ENCODE assay signal across 8 cellular contexts in the genomic region with DNA sequence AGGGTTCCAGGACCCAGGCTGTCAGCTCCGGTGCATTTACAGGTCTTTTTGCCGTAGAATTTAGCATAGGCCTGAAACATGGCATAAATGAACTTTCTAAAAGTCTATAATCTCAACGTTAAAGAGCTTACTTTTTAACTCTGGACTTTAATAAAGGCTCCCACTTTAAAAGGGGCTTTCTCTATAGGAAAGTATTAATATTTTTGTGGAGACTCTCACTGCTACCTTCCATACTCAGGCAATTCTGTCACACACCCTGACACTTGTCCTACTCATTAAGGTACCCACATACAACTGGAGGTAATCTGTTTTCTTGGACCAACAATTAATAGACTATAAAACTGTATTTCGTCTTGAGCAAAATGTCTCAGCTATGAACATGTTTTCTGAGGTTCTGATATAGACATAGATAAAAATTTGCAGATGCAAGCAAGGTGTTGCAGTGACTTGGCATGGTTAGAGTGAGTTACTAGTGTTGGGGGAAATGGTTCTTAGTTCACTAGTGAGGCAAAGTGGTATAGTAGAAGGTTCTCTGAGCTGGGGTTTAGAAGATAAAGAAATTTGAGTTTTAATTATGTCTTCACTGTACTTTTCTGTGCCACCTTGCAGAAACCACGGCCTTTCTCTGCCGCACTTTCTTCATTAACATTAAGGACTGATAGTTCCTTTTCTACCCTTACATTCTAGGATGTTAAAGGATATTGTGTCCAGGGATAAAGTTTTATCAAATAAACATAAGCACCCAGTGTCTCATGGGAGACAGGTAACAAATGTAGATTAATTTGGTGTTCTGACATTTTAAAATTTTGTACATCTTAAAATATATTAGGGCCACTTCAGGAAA. TPM values are rescaled to one million over a fixed set of nuclear protein-coding genes. Genes with fewer than 3 reads are reported as not detected.
DNase-seq lines count a peak whose midpoint lies in the region; ATAC-seq, FAIRE-seq and TF ChIP-seq lines count a peak whose summit lies in the region.

No MANE protein-coding gene starts in this region.

- peak overlapping the region; percentile 89 for H3K27ac Mint-ChIP-seq in activated CD4-positive, alpha-beta T cell treated with anti-CD3 and anti-CD28 coated beads, Interleukin-2, amount 10 ng/mL, durations not matched to agents 7 days and 5 days

- WGBS in adrenal gland, 4 donors: 39 to 46% (median 42%) methylated on average over 6 of the region's 6 CpGs
- 47% methylated on average over 6 of the region's 6 CpGs for WGBS in liver
- 44 to 46% methylated on average over 6 of the region's 6 CpGs for WGBS in thyroid gland, 2 donors

- intact Hi-C loops in adrenal gland (cut with DNase I): loop anchor here (10.0 kb wide), 2 partner anchors 51 to 91 kb away; partner anchors contain the start of gene GPD2 (in 1 of the 2)
- intact Hi-C loops in thyroid gland (cut with DNase I): loop anchor here (10.0 kb wide), 1 partner anchor 51 kb away; no protein-coding TSS in a partner anchor

- TF ChIP-seq RAD21 in liver (IDR thresholded peaks at IDR 0.05): no peak

- H3K9ac ChIP-seq in liver (ENCODE audit: low read depth in 1 of 2, low read length in 2 of 2): peak overlapping the region; percentile 60 to 91

- H3K4me1 Mint-ChIP-seq in activated CD4-positive, alpha-beta T cell treated with anti-CD3 and anti-CD28 coated beads, Interleukin-2, amount 10 ng/mL, durations not matched to agents 7 days and 5 days: peaks cover 45% of the 10 kb centered on the region

- no peaks in the 10 kb centered on the region for H3K9me3 Mint-ChIP-seq in activated CD4-positive, alpha-beta T cell treated with anti-CD3 and anti-CD28 coated beads, Interleukin-2, amount 10 ng/mL, durations not matched to agents 7 days and 5 days

- no peaks in the 10 kb centered on the region for H3K27me3 Mint-ChIP-seq in activated CD4-positive, alpha-beta T cell treated with anti-CD3 and anti-CD28 coated beads, Interleukin-2, amount 10 ng/mL, durations not matched to agents 7 days and 5 days

- no peak for TF ChIP-seq POLR2A in adrenal gland (IDR thresholded peaks at IDR 0.05)
- TF ChIP-seq POLR2A in thyroid gland (IDR thresholded peaks at IDR 0.05): no peak
- no peak for TF ChIP-seq POLR2A in H54 (IDR thresholded peaks at IDR 0.05; ENCODE audit: low read depth, low read length)

- H3K4me3 ChIP-seq in adrenal gland (peak overlapping the region in 3 of 4 donors; percentile 46 to 100 (median 81)), liver (ENCODE audit: low read depth in 1 of 3, low read length in 3 of 3) (peak overlapping the region; percentile 68 to 98 (median 71)), thyroid gland (replicated peaks in 1 of 3) (peak overlapping the region in 2 of 3 donors; percentile 52 to 87)

- H3K4me3 Mint-ChIP-seq in activated CD4-positive, alpha-beta T cell treated with anti-CD3 and anti-CD28 coated beads, Interleukin-2, amount 10 ng/mL, durations not matched to agents 7 days and 5 days: peak overlapping the region; percentile 70

- POLR2A ChIA-PET in activated CD4-positive, alpha-beta T cell treated with anti-CD3 and anti-CD28 coated beads, Interleukin-2, amount 10 ng/mL, durations not matched to agents 7 days and 5 days (lab: Charles Lee): interaction anchor here (0.7 to 1.0 kb wide), 2 partner anchors 9 to 179 kb away, joined by 3 to 6 read pairs; no protein-coding TSS in a partner anchor

- H3K36me3 ChIP-seq in adrenal gland (replicated peaks in 1 of 2) (no peaks in the 10 kb centered on the region), liver (ENCODE audit: control insufficient read depth in 4 of 4, insufficient read depth in 3 of 4, low read depth in 1 of 4, low read length in 3 of 4) (no peaks in the 10 kb centered on the region), thyroid gland (no peaks in the 10 kb centered on the region)

- H3K27ac ChIP-seq in adrenal gland (peak overlapping the region in 4 of 5 donors; percentile 100), liver (ENCODE audit: low read depth in 1 of 2, low read length in 2 of 2) (peak overlapping the region; percentile 86 to 92), thyroid gland (peak overlapping the region; percentile 100)

- FAIRE-seq in H54 (lab: Jason Lieb, UNC): no peak

- TF ChIP-seq CTCF in adrenal gland (IDR thresholded peaks at IDR 0.05) (no peak), liver (IDR thresholded peaks at IDR 0.05; ENCODE audit: low read depth, low read length, missing input control) (no peak), thyroid gland (IDR thresholded peaks at IDR 0.05) (no peak)

- CTCF ChIA-PET in activated CD4-positive, alpha-beta T cell treated with anti-CD3 and anti-CD28 coated beads, Interleukin-2, amount 10 ng/mL, durations not matched to agents 7 days and 5 days (lab: Charles Lee): interaction anchor here (0.8 to 2.4 kb wide), 3 partner anchors 9 to 246 kb away, joined by 3 to 12 read pairs (median 5); no protein-coding TSS in a partner anchor

- no peaks in the 10 kb centered on the region for H3K9me3 ChIP-seq in adrenal gland (replicated peaks in 1 of 3)
- H3K9me3 ChIP-seq in liver (ENCODE audit: control insufficient read depth in 4 of 4, low read length in 3 of 4): no peaks in the 10 kb centered on the region
- H3K9me3 ChIP-seq in thyroid gland: no peaks in the 10 kb centered on the region

- H3K36me3 Mint-ChIP-seq in activated CD4-positive, alpha-beta T cell treated with anti-CD3 and anti-CD28 coated beads, Interleukin-2, amount 10 ng/mL, durations not matched to agents 7 days and 5 days (ENCODE audit: low read depth): no peaks in the 10 kb centered on the region

- peaks cover 0 to 29% of the 10 kb centered on the region in 2 donors for H3K4me1 ChIP-seq in adrenal gland (replicated peaks in 1 of 2)
- H3K4me1 ChIP-seq in liver (ENCODE audit: control insufficient read depth in 4 of 4, insufficient read depth in 4 of 4, low read length in 3 of 4): peaks cover 0 to 14% (median 4%) of the 10 kb centered on the region in 4 donors
- H3K4me1 ChIP-seq in thyroid gland: peaks cover 17 to 20% of the 10 kb centered on the region in 2 donors

- H3K27me3 ChIP-seq in adrenal gland: no peaks in the 10 kb centered on the region
- H3K27me3 ChIP-seq in liver (ENCODE audit: control insufficient read depth in 4 of 4, insufficient read depth in 4 of 4, low read length in 3 of 4): no peaks in the 10 kb centered on the region
- H3K27me3 ChIP-seq in thyroid gland: no peaks in the 10 kb centered on the region

- DNase-seq in activated CD4-positive, alpha-beta T cell treated with anti-CD3 and anti-CD28 coated beads, Interleukin-2, amount 10 ng/mL, durations not matched to agents 7 days and 5 days: no peak
- DNase-seq in activated CD4-positive, alpha-beta T cell treated with anti-CD3 and anti-CD28 coated beads, Interleukin-2, amount 50 U/mL, for 1 hour: no peak
- DNase-seq in adrenal gland (no peak), thyroid gland (no peak), T-helper 9 cell (no peak), H54 (ENCODE audit: insufficient read length, low spot score) (no peak)

- no peak for ATAC-seq in GM21526 (IDR thresholded peaks at IDR 0.05; ENCODE audit: low FRiP score, unreplicated experiment)

TF ChIP-seq in liver, 16 proteins besides CTCF, POLR2A, EP300 and RAD21:
- TF ChIP-seq REST (IDR thresholded peaks at IDR 0.05): no peak

RNA-seq across cellular contexts. Expression of gene NR4A2, which starts 10.8 kb away (rescaled TPM):
- total RNA-seq in activated CD4-positive, alpha-beta T cell treated with anti-CD3 and anti-CD28 coated beads, Interleukin-2, amount 10 ng/mL, durations not matched to agents 7 days and 5 days: 1 to 10 TPM; 1.2 to 1.7 TPM
- 10 to 100 TPM in 4 of 8 donors, 1 to 10 TPM in 4; 2.5 to 76.6 (median 13.0) TPM for total RNA-seq in adrenal gland
- 10 to 100 TPM in 2 of 3 donors, 1 to 10 TPM in 1; 5.2 to 14.1 (median 10.1) TPM for polyA plus RNA-seq in adrenal gland
- under 1 TPM; 0.08 to 0.23 TPM for total RNA-seq in liver
- under 1 TPM; 0.27 to 0.96 TPM for polyA plus RNA-seq in liver
- 1 to 10 TPM; 4.2 to 7.5 (median 5.0) TPM for total RNA-seq in thyroid gland
